ENCODE assay signal across 11 cellular contexts in the genomic region with DNA sequence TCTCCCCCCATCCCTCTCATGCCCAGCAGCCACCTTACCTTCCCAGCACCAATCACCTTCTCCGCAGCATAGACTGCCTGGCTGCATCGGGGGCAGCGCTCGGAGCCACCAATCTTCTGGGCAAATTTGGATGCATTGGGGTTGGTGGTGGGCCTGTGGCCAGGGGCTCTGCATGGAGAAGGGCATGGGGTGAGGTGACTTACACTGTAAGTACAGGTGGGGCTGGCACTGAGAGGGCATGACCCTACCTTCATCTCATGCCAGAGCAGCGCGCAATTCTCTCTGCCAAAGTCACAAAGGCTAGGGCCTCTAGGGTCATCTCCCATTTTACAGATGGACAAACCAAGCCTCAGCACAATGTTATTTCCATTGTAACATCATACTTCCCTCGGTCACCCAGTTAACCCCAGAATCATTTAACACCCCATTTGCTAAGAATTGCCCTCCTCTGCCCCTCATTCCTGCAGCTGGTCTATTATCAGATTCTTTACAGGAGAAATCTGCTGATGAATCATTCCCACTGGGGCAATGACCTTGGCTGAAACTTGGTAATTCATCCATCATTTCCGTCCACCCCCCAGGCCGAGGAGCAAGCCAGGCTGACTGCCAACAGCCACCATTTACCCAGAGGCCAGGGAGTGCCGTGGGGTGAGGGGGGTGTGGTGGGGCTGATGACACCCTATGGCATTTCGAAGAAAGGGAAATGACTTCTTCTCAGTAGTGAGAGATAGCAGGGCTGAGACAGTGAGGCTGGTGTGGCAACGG. TPM values are rescaled to one million over a fixed set of nuclear protein-coding genes. Genes with fewer than 3 reads are reported as not detected.
DNase-seq lines count a peak whose midpoint lies in the region; ATAC-seq and TF ChIP-seq lines count a peak whose summit lies in the region.
"Had no signal": no experiment of that assay in that cellular context is flagged by ENCODE, and none has a peak within 500 bp of the region (broad histone marks: within the 10 kb centered on the region; RNA-seq: fewer than 3 reads in every experiment).

No MANE protein-coding gene starts in this region.

- no peak overlapping the region for H3K4me3 Mint-ChIP-seq in stimulated activated effector memory CD8-positive, alpha-beta T cell treated with anti-CD3 and anti-CD28 coated beads, Interleukin-12 subunit alpha, Interleukin-12 subunit beta, amount 100 ng/mL, for 72 hours
- H3K4me3 Mint-ChIP-seq: CD4-positive, alpha-beta memory T cell had no signal

- no peaks in the 10 kb centered on the region for H4K20me1 ChIP-seq in OCI-LY3 (ENCODE audit: insufficient read depth, low read length)

- no peaks in the 10 kb centered on the region for H3K9me3 Mint-ChIP-seq in stimulated activated effector memory CD8-positive, alpha-beta T cell treated with anti-CD3 and anti-CD28 coated beads, Interleukin-12 subunit alpha, Interleukin-12 subunit beta, amount 100 ng/mL, for 72 hours
- H3K9me3 Mint-ChIP-seq: CD4-positive, alpha-beta memory T cell had no signal

- H3K27me3 ChIP-seq in ACC112 (ENCODE audit: insufficient read depth, low read length) (no peaks in the 10 kb centered on the region), OCI-LY3 (ENCODE audit: low read depth, low read length) (no peaks in the 10 kb centered on the region), dorsolateral prefrontal cortex (no peaks in the 10 kb centered on the region), mesendoderm (ENCODE audit: insufficient read depth, low read length, poor library complexity) (no peaks in the 10 kb centered on the region)

- H2BK120ac ChIP-seq in mesendoderm (ENCODE audit: low read depth, low read length) = no peak overlapping the region

- H3K9ac ChIP-seq in OCI-LY3 (ENCODE audit: low read length) (no peak overlapping the region), mesendoderm (ENCODE audit: low read length) (no peak overlapping the region)

- H4K5ac ChIP-seq in mesendoderm (ENCODE audit: low read length) = no peak overlapping the region

- peak overlapping the region; percentile 43 for H3K4me2 ChIP-seq in OCI-LY3 (ENCODE audit: low read length)
- H3K4me2 ChIP-seq in mesendoderm (ENCODE audit: low read length) = no peak overlapping the region

- no peak overlapping the region for H4K8ac ChIP-seq in mesendoderm (ENCODE audit: low read depth, low read length)

- peaks cover 7% of the 10 kb centered on the region for H3K4me1 Mint-ChIP-seq in stimulated activated effector memory CD8-positive, alpha-beta T cell treated with anti-CD3 and anti-CD28 coated beads, Interleukin-12 subunit alpha, Interleukin-12 subunit beta, amount 100 ng/mL, for 72 hours

- peaks cover 54% of the 10 kb centered on the region for H3K4me1 ChIP-seq in ACC112 (ENCODE audit: control insufficient read depth, insufficient read depth, low read length, unreplicated experiment)
- peaks cover 18% of the 10 kb centered on the region for H3K4me1 ChIP-seq in OCI-LY3 (ENCODE audit: low read length)
- H3K4me1 ChIP-seq in mesendoderm (ENCODE audit: control insufficient read depth, low read depth, low read length) = no peaks in the 10 kb centered on the region

- no peak overlapping the region for H3K18ac ChIP-seq in mesendoderm (ENCODE audit: low read length)

- no peak overlapping the region for H2BK5ac ChIP-seq in mesendoderm (ENCODE audit: low read length)

- no CpG with 5 or more reads among the region's 12 CpGs for WGBS in mesendoderm (ENCODE audit: extremely low coverage, insufficient coverage, low lambda C conversion rate)

- no peak overlapping the region for H3K56ac ChIP-seq in mesendoderm (ENCODE audit: low read length)

- DNase-seq in dorsolateral prefrontal cortex = peak in 3 of 10 donors; percentile 34 to 57 (median 52)
- DNase-seq in mucosa of gallbladder (ENCODE audit: low spot score) = peak; percentile 74
- no peak for DNase-seq in NCI-H146 (lab: John Stamatoyannopoulos, UW)
- DNase-seq in mesendoderm = no peak
- no peak for DNase-seq in stimulated activated effector memory CD8-positive, alpha-beta T cell treated with anti-CD3 and anti-CD28 coated beads, Interleukin-12 subunit alpha, Interleukin-12 subunit beta, amount 100 ng/mL, for 72 hours (ENCODE audit: low spot score in 2 of 2)
- DNase-seq: CD4-positive, alpha-beta memory T cell; central memory CD4-positive, alpha-beta T cell; SHP77 had no signal

- no peak overlapping the region for H2AK5ac ChIP-seq in mesendoderm (ENCODE audit: low read length)

- no peak overlapping the region for H2BK15ac ChIP-seq in mesendoderm (replicated peaks; ENCODE audit: low read depth)

- peak overlapping the region; percentile 89 for H3K27ac ChIP-seq in ACC112 (ENCODE audit: low read depth, low read length)
- peak overlapping the region; percentile 26; the same call in 1 of the 2 replicates for H3K27ac ChIP-seq in OCI-LY3 (ENCODE audit: low read length)
- peak overlapping the region in 54 of 59 donors; percentile 17 to 100 (median 70) for H3K27ac ChIP-seq in dorsolateral prefrontal cortex
- no peak overlapping the region for H3K27ac ChIP-seq in mesendoderm (ENCODE audit: low read depth, low read length)

- TF ChIP-seq CTCF in OCI-LY3 (IDR thresholded peaks at IDR 0.05; ENCODE audit: low read depth, low read length) = no peak
- no peak for TF ChIP-seq CTCF in dorsolateral prefrontal cortex (IDR thresholded peaks at IDR 0.05 in 54 of 56, conservative IDR thresholded peaks at IDR 0.05 in 2 of 56; ENCODE audit: low read depth in 1 of 56, partially characterized antibody in 56 of 56)

- no peak overlapping the region for H2AFZ ChIP-seq in ACC112 (ENCODE audit: low read length, unreplicated experiment)
- H2AFZ ChIP-seq in OCI-LY3 (ENCODE audit: low read depth, low read length) = no peak overlapping the region

- peaks cover 20% of the 10 kb centered on the region for H3K36me3 Mint-ChIP-seq in stimulated activated effector memory CD8-positive, alpha-beta T cell treated with anti-CD3 and anti-CD28 coated beads, Interleukin-12 subunit alpha, Interleukin-12 subunit beta, amount 100 ng/mL, for 72 hours

- no peak for ATAC-seq in GM18511 (IDR thresholded peaks at IDR 0.05; ENCODE audit: unreplicated experiment)
- ATAC-seq in stimulated activated effector memory CD8-positive, alpha-beta T cell treated with anti-CD3 and anti-CD28 coated beads, Interleukin-12 subunit alpha, Interleukin-12 subunit beta, amount 100 ng/mL, for 72 hours = no peak

- H3K4ac ChIP-seq in mesendoderm (ENCODE audit: low read depth, low read length) = no peak overlapping the region

- H3K4me3 ChIP-seq in ACC112 (ENCODE audit: low read depth, low read length) (no peak overlapping the region), OCI-LY3 (ENCODE audit: low read length) (no peak overlapping the region), dorsolateral prefrontal cortex (peak overlapping the region in 3 of 59 donors; percentile 1 to 16 (median 1)), mesendoderm (ENCODE audit: low read length) (no peak overlapping the region)

- H3K27ac Mint-ChIP-seq in stimulated activated effector memory CD8-positive, alpha-beta T cell treated with anti-CD3 and anti-CD28 coated beads, Interleukin-12 subunit alpha, Interleukin-12 subunit beta, amount 100 ng/mL, for 72 hours = no peak overlapping the region

- H3K79me2 ChIP-seq in ACC112 (ENCODE audit: control insufficient read depth, insufficient read depth, low read length, unreplicated experiment) (peaks cover 26% of the 10 kb centered on the region), OCI-LY3 (ENCODE audit: low read length) (no peaks in the 10 kb centered on the region), mesendoderm (ENCODE audit: control insufficient read depth, insufficient read depth, low read length) (no peaks in the 10 kb centered on the region)

- peaks cover 39% of the 10 kb centered on the region; the same call in 1 of the 2 replicates for H3K36me3 ChIP-seq in ACC112 (ENCODE audit: insufficient read depth, low read length)
- peaks cover 72% of the 10 kb centered on the region for H3K36me3 ChIP-seq in OCI-LY3 (replicated peaks; ENCODE audit: low read depth, low read length)
- H3K36me3 ChIP-seq in mesendoderm (ENCODE audit: control insufficient read depth, insufficient read depth, low read length) = peaks cover 2% of the 10 kb centered on the region

- H3K9me3 ChIP-seq in OCI-LY3 (ENCODE audit: insufficient read depth, low read length) = no peaks in the 10 kb centered on the region

- H3K79me1 ChIP-seq in mesendoderm (ENCODE audit: low read length) = no peaks in the 10 kb centered on the region

- H3K23ac ChIP-seq in mesendoderm (ENCODE audit: low read length) = no peak overlapping the region

- intact Hi-C loops in dorsolateral prefrontal cortex (cut with DNase I) = no loop called here

RNA-seq across cellular contexts. Expression of a gene that starts 17.9 kb away (rescaled TPM):
- total RNA-seq in dorsolateral prefrontal cortex (1,000 to 10,000 TPM in 2 of 120 experiments, 100 to 1,000 TPM in 118; 225 to 1,268 (median 522) TPM), mucosa of gallbladder (524 TPM)
- polyA plus RNA-seq in mesendoderm (2013, experiment 1 of 2) = 54.9 TPM
- 61.7 TPM for polyA plus RNA-seq in mesendoderm (2013, experiment 2 of 2)

RNA-seq across cellular contexts. Expression of a gene that starts 20.0 kb away (rescaled TPM):
- 100 to 1,000 TPM in 6 of 120 experiments, 10 to 100 TPM in 114; 34.3 to 144 (median 58.1) TPM for total RNA-seq in dorsolateral prefrontal cortex
- total RNA-seq in mucosa of gallbladder = 39.4 TPM
- 6.4 TPM for polyA plus RNA-seq in mesendoderm (2013, experiment 1 of 2)
- 6.0 TPM for polyA plus RNA-seq in mesendoderm (2013, experiment 2 of 2)

RNA-seq across cellular contexts. Expression of a gene that starts 49.9 kb away (rescaled TPM):
- total RNA-seq in dorsolateral prefrontal cortex (100 to 1,000 TPM in 17 of 120 experiments, 10 to 100 TPM in 103; 53.8 to 141 (median 77.6) TPM), mucosa of gallbladder (22.0 TPM)
- polyA plus RNA-seq in mesendoderm (2013, experiment 1 of 2) = 8.1 TPM
- 8.5 TPM for polyA plus RNA-seq in mesendoderm (2013, experiment 2 of 2)
